26 cellular contexts compared by ENCODE assay signal in the genomic region with DNA sequence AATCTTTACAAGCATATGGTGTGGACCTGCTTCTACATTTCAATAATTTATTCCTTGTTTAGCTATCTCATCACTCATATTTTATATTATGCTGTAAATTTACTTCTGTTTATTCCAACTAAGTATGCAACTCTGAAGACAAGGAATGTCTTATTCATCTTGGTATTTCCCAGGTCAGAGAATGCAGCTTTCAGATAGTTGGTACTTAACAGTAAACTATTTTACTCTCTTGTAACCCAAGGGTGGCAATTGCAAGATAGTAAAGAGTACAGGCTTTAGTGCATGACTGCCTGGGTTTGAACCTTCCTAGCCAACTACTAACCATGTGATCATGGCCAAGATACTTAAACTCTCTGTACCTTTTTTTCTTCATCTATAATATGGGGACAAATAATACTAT. TPM values are rescaled to one million over a fixed set of nuclear protein-coding genes. Genes with fewer than 3 reads are reported as not detected.
DNase-seq lines count a peak whose midpoint lies in the region; TF ChIP-seq lines count a peak whose summit lies in the region.
"Had no signal": no experiment of that assay in that cellular context is flagged by ENCODE, and none has a peak within 500 bp of the region (broad histone marks: within the 10 kb centered on the region; RNA-seq: fewer than 3 reads in every experiment).

No MANE protein-coding gene starts in this region.

- TF ChIP-seq CTCF in choroid plexus epithelial cell (conservative IDR thresholded peaks at IDR 0.05; ENCODE audit: low read depth, low read length) (no peak), stomach (IDR thresholded peaks at IDR 0.05) (no peak), glutamatergic neuron (IDR thresholded peaks at IDR 0.05; ENCODE audit: partially characterized antibody, unreplicated experiment) (no peak)

- H3K4me1 Mint-ChIP-seq in glutamatergic neuron (ENCODE audit: low read depth, unreplicated experiment): no peaks in the 10 kb centered on the region
- H3K4me1 Mint-ChIP-seq: CD14-positive monocyte; CD4-positive, alpha-beta memory T cell; CD4-positive, CD25-positive, alpha-beta regulatory T cell; CD8-positive, alpha-beta memory T cell had no signal

- H3K27me3 ChIP-seq in stomach: peaks cover 0 to 3% (median 0%) of the 10 kb centered on the region in 3 donors
- H3K27me3 ChIP-seq: BLaER1 had no signal

- no peaks in the 10 kb centered on the region for H3K9me3 ChIP-seq in stomach
- H3K9me3 ChIP-seq: BE2C, BLaER1 had no signal

- no peak for TF ChIP-seq POLR2A in stomach (IDR thresholded peaks at IDR 0.05)

- in situ Hi-C loops in ACHN (cut with HindIII; ENCODE audit: low pct_ligation_motif_present, low pct_unique_long_range_greater_than_20kb, low sequenced_read_pairs): loop anchor here (25.0 kb wide), 1 partner anchor 168 kb away; the partner anchor contains the start of gene SLC17A8

- no peak overlapping the region for H3K27ac Mint-ChIP-seq in glutamatergic neuron (ENCODE audit: unreplicated experiment)
- H3K27ac Mint-ChIP-seq: CD14-positive monocyte; CD4-positive, alpha-beta memory T cell; CD4-positive, CD25-positive, alpha-beta regulatory T cell; CD8-positive, alpha-beta memory T cell had no signal

- no peaks in the 10 kb centered on the region for H3K36me3 Mint-ChIP-seq in glutamatergic neuron (ENCODE audit: unreplicated experiment)
- H3K36me3 Mint-ChIP-seq: CD14-positive monocyte; CD4-positive, alpha-beta memory T cell; CD4-positive, CD25-positive, alpha-beta regulatory T cell; CD8-positive, alpha-beta memory T cell had no signal

- no peaks in the 10 kb centered on the region for H3K27me3 Mint-ChIP-seq in glutamatergic neuron (ENCODE audit: unreplicated experiment)
- H3K27me3 Mint-ChIP-seq: CD4-positive, CD25-positive, alpha-beta regulatory T cell had no signal

- intact Hi-C loops in stomach (cut with DNase I; ENCODE audit: low total_unique reads): no loop called here

- no peaks in the 10 kb centered on the region for H3K36me3 ChIP-seq in stomach
- H3K36me3 ChIP-seq: BE2C, BLaER1 had no signal

- H3K4me3 Mint-ChIP-seq in glutamatergic neuron (ENCODE audit: unreplicated experiment): no peak overlapping the region
- H3K4me3 Mint-ChIP-seq: CD14-positive monocyte; CD4-positive, CD25-positive, alpha-beta regulatory T cell; CD8-positive, alpha-beta memory T cell had no signal

- DNase-seq in ACHN (peak; percentile 32), choroid plexus epithelial cell (ENCODE audit: low read depth) (peak; percentile 6), kidney tubule cell (ENCODE audit: low spot score) (peak; percentile 59), stomach (no peak), DMS 273 treated with DMSO at 0.1 percent for 48 hours (lab: John Stamatoyannopoulos, UW) (no peak), glutamatergic neuron (no peak), ureter (ENCODE audit: low spot score) (no peak)
- DNase-seq: 8988T; BE2C; C1 segment of cervical spinal cord; CD4-positive, alpha-beta memory T cell; CD4-positive, CD25-positive, alpha-beta regulatory T cell; CD8-positive, alpha-beta memory T cell; COR-L47; DMS153; DMS53; DMS79; DND-41; EL; GDM1 had no signal

- no peaks in the 10 kb centered on the region for H3K4me1 ChIP-seq in stomach
- H3K4me1 ChIP-seq: BLaER1 had no signal

- no peak overlapping the region for H3K4me3 ChIP-seq in choroid plexus epithelial cell (ENCODE audit: low read depth, low read length)
- H3K4me3 ChIP-seq in stomach: no peak overlapping the region
- H3K4me3 ChIP-seq: BLaER1, GM12878 had no signal

- no peak for TF ChIP-seq EP300 in stomach (IDR thresholded peaks at IDR 0.05)

- no peaks in the 10 kb centered on the region for H3K9me3 Mint-ChIP-seq in glutamatergic neuron (ENCODE audit: unreplicated experiment)
- H3K9me3 Mint-ChIP-seq: CD4-positive, alpha-beta memory T cell had no signal

- H3K27ac ChIP-seq in stomach: no peak overlapping the region
- H3K27ac ChIP-seq: BLaER1 had no signal

RNA-seq across cellular contexts. Expression of gene GAS2L3, which starts 43.5 kb away (rescaled TPM):
- total RNA-seq in stomach (10 to 100 TPM in 1 of 5 donors, 1 to 10 TPM in 3, not detected in 1; 1.8 to 29.7 (median 6.2) TPM), glutamatergic neuron (ENCODE audit: unreplicated experiment) (56.2 TPM), ureter (6.0 TPM)
- polyA plus RNA-seq in stomach: 1 to 10 TPM; 1.0 to 1.5 (median 1.1) TPM
- polyA plus RNA-seq: CD4-positive, alpha-beta memory T cell; CD4-positive, CD25-positive, alpha-beta regulatory T cell; CD8-positive, alpha-beta memory T cell had no signal

RNA-seq across cellular contexts. Expression of gene NR1H4, which starts 56.3 kb away (rescaled TPM):
- total RNA-seq in stomach (1 to 10 TPM in 3 of 5 donors, not detected in 2; 2.9 to 6.7 (median 3.5) TPM), glutamatergic neuron (ENCODE audit: unreplicated experiment) (not detected), ureter (7.0 TPM)
- polyA plus RNA-seq in stomach: under 1 TPM in 2 of 3 donors, not detected in 1; 0.46 to 1.00 TPM
- total RNA-seq: CD4-positive, alpha-beta memory T cell; CD4-positive, CD25-positive, alpha-beta regulatory T cell; CD8-positive, alpha-beta memory T cell; Daoy; G401; GM12878 had no signal
- polyA plus RNA-seq: AG04450; CD14-positive monocyte; CD4-positive, alpha-beta memory T cell; CD4-positive, CD25-positive, alpha-beta regulatory T cell; CD8-positive, alpha-beta memory T cell had no signal

Comparison
In these comparisons a context has a peak if more than half of its experiments do, and no peak if none do; other contexts are left out.
1. DNase-seq: peak in ACHN (single experiment), choroid plexus epithelial cell (single experiment) and kidney tubule cell (single experiment); none in stomach (single experiment), DMS 273 treated with DMSO at 0.1 percent for 48 hours (single experiment), glutamatergic neuron (single experiment) and ureter (single experiment).